Comparison of ENCODE assay signal across 2 cellular contexts in the genomic region with DNA sequence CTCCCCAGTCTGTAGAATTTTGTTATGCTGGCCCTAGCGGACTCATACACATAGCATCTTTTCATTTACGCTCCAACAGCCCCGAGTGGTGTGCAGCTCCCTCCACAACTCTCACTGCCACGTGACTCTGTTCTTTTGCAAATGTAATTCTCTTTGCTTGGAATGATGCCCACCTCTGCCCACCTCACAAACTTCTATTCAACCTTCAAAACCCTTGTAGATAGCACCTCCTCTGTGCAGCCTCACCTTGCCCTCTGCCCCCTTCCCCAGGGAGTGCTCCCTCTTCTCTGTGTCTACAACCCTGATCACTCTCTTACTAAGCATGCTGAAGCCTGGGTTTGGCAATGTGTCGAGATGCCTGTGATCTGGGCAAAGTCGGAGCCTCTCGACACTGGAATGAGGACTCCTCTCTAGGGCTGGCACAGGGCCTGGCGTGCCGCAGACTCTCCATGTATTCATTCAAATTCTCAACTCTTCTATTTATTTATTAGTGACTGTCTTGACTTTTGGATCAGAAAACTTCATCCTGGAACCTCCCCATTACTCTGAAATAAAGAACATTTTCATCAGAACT.
TF ChIP-seq lines count a peak whose summit lies in the region.

No MANE protein-coding gene starts in this region.

TF ChIP-seq in IMR-90, 13 proteins besides CTCF, POLR2A, EP300 and RAD21:
- TF ChIP-seq, protein P1, sequence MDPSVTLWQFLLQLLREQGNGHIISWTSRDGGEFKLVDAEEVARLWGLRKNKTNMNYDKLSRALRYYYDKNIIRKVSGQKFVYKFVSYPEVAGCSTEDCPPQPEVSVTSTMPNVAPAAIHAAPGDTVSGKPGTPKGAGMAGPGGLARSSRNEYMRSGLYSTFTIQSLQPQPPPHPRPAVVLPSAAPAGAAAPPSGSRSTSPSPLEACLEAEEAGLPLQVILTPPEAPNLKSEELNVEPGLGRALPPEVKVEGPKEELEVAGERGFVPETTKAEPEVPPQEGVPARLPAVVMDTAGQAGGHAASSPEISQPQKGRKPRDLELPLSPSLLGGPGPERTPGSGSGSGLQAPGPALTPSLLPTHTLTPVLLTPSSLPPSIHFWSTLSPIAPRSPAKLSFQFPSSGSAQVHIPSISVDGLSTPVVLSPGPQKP (IDR thresholded peaks at IDR 0.05; ENCODE audit: borderline replicate concordance, low read depth, low read length): no peak
- TF ChIP-seq SMC3 (IDR thresholded peaks at IDR 0.05; ENCODE audit: low read depth, low read length): no peak
- no peak for TF ChIP-seq BHLHE40 (IDR thresholded peaks at IDR 0.05; ENCODE audit: low read depth, low read length)
- no peak for TF ChIP-seq CEBPB (IDR thresholded peaks at IDR 0.05; ENCODE audit: low read depth, low read length)
- no peak for TF ChIP-seq NFE2L2 (IDR thresholded peaks at IDR 0.05; ENCODE audit: low read depth, low read length)
- TF ChIP-seq, protein P2, sequence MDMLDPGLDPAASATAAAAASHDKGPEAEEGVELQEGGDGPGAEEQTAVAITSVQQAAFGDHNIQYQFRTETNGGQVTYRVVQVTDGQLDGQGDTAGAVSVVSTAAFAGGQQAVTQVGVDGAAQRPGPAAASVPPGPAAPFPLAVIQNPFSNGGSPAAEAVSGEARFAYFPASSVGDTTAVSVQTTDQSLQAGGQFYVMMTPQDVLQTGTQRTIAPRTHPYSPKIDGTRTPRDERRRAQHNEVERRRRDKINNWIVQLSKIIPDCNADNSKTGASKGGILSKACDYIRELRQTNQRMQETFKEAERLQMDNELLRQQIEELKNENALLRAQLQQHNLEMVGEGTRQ (IDR thresholded peaks at IDR 0.05; ENCODE audit: low read depth, low read length): no peak
- TF ChIP-seq RFX5 (IDR thresholded peaks at IDR 0.05; ENCODE audit: low read depth, low read length): no peak
- TF ChIP-seq FOS (IDR thresholded peaks at IDR 0.05; ENCODE audit: low read depth, low read length): no peak
- TF ChIP-seq CHD1 (IDR thresholded peaks at IDR 0.05; ENCODE audit: low read depth, low read length): no peak
- no peak for TF ChIP-seq MAFK (IDR thresholded peaks at IDR 0.05; ENCODE audit: low read depth, low read length)
- no peak for TF ChIP-seq MAZ (IDR thresholded peaks at IDR 0.05; ENCODE audit: borderline replicate concordance, low read depth, low read length)
- TF ChIP-seq MXI1 (IDR thresholded peaks at IDR 0.05; ENCODE audit: borderline replicate concordance, low read depth, low read length): no peak
- TF ChIP-seq RCOR1 (IDR thresholded peaks at IDR 0.05; ENCODE audit: insufficient replicate concordance, low read length): no peak

TF ChIP-seq in GM23338, 12 proteins besides CTCF, POLR2A, EP300 and RAD21 (continued from another document):
- TF ChIP-seq REST (IDR thresholded peaks at IDR 0.05; ENCODE audit: unreplicated experiment) (no peak), EZH2 (IDR thresholded peaks at IDR 0.05; ENCODE audit: low read depth, unreplicated experiment) (no peak), POLR2AphosphoS5 (IDR thresholded peaks at IDR 0.05; ENCODE audit: low read depth) (no peak), STAT1 (IDR thresholded peaks at IDR 0.05; ENCODE audit: unreplicated experiment) (no peak), CREB1 (CRISPR knock-in tag; IDR thresholded peaks at IDR 0.05; ENCODE audit: low read depth) (no peak), JUNB (IDR thresholded peaks at IDR 0.05; ENCODE audit: unreplicated experiment) (no peak), ETS1 (IDR thresholded peaks at IDR 0.05) (no peak)
